In genomic region chr15:41908681-41909461, GRCh38 we compare ENCODE assay signal across 13 cellular contexts. TPM values are rescaled to one million over a fixed set of nuclear protein-coding genes. Genes with fewer than 3 reads are reported as not detected.
A peak's percentile ranks its signal among the peaks of the same experiment; 100 is the strongest.
DNase-seq lines count a peak whose midpoint lies in the region; ATAC-seq and TF ChIP-seq lines count a peak whose summit lies in the region.
"Had no signal": no experiment of that assay in that cellular context is flagged by ENCODE, and none has a peak within 500 bp of the region (broad histone marks: within the 10 kb centered on the region; RNA-seq: fewer than 3 reads in every experiment).

No MANE protein-coding gene starts in this region.

- H3K4me1 ChIP-seq in spleen, result peaks cover 0 to 25% (median 21%) of the 10 kb centered on the region in 6 donors

- H3K36me3 Mint-ChIP-seq in dendritic cell treated with granulocyte-macrophage colony-stimulating factor and Interleukin-4, amounts not matched to agents 40 ng/mL and 50 ng/mL, for 4 days (ENCODE audit: low read depth), result peaks cover 99% of the 10 kb centered on the region

- no peak for TF ChIP-seq POLR2A in spleen (IDR thresholded peaks at IDR 0.05)

- no peaks in the 10 kb centered on the region for H3K9me3 Mint-ChIP-seq in dendritic cell treated with granulocyte-macrophage colony-stimulating factor and Interleukin-4, amounts not matched to agents 40 ng/mL and 50 ng/mL, for 4 days

- H3K9me3 ChIP-seq in WERI-Rb-1 (ENCODE audit: severe bottlenecking) (no peaks in the 10 kb centered on the region), spleen (peaks cover 0 to 14% (median 7%) of the 10 kb centered on the region in 8 donors)

- peaks cover 92% of the 10 kb centered on the region for H3K4me1 Mint-ChIP-seq in dendritic cell treated with granulocyte-macrophage colony-stimulating factor and Interleukin-4, amounts not matched to agents 40 ng/mL and 50 ng/mL, for 4 days (ENCODE audit: low read depth)

- no peaks in the 10 kb centered on the region for H3K27me3 ChIP-seq in WERI-Rb-1 (ENCODE audit: insufficient read depth, low read depth, severe bottlenecking)
- no peaks in the 10 kb centered on the region for H3K27me3 ChIP-seq in spleen (replicated peaks in 1 of 7)

- no peak overlapping the region for H3K4me3 Mint-ChIP-seq in dendritic cell treated with granulocyte-macrophage colony-stimulating factor and Interleukin-4, amounts not matched to agents 40 ng/mL and 50 ng/mL, for 4 days

- TF ChIP-seq CTCF in WERI-Rb-1 (IDR thresholded peaks at IDR 0.05; ENCODE audit: low read depth, low read length) (peak; percentile 21; the same call in 1 of the 2 replicates), spleen (IDR thresholded peaks at IDR 0.05 in 8 of 11, conservative IDR thresholded peaks at IDR 0.05 in 3 of 11) (no peak)

- ATAC-seq in left ventricle myocardium superior (peak; percentile 35), HG03432 (IDR thresholded peaks at IDR 0.05; ENCODE audit: unreplicated experiment) (no peak)
- ATAC-seq: Panc1 had no signal

- H3K4me3 ChIP-seq in WERI-Rb-1 (ENCODE audit: low read depth, low read length) (no peak overlapping the region), spleen (no peak overlapping the region)

- H3K27ac Mint-ChIP-seq in dendritic cell treated with granulocyte-macrophage colony-stimulating factor and Interleukin-4, amounts not matched to agents 40 ng/mL and 50 ng/mL, for 4 days, result peak overlapping the region; percentile 89

- H3K27ac ChIP-seq in WERI-Rb-1, result peak overlapping the region; percentile 61
- H3K27ac ChIP-seq in spleen, result no peak overlapping the region
- H3K27ac ChIP-seq: KMS-11 had no signal

- H3K36me3 ChIP-seq in WERI-Rb-1 (no peaks in the 10 kb centered on the region; the same call in 1 of the 2 replicates), spleen (peaks cover 3 to 90% (median 31%) of the 10 kb centered on the region in 6 donors)

- 89 to 98% (median 92%) methylated on average over 12 to 18 of the region's 18 CpGs for WGBS in spleen, 5 donors

- H3K27me3 Mint-ChIP-seq in dendritic cell treated with granulocyte-macrophage colony-stimulating factor and Interleukin-4, amounts not matched to agents 40 ng/mL and 50 ng/mL, for 4 days, result no peaks in the 10 kb centered on the region

- peak; percentile 84 for DNase-seq in WERI-Rb-1
- peak; percentile 52 for DNase-seq in left ventricle myocardium superior
- peak; percentile 48 for DNase-seq in spleen
- DNase-seq in EL, result no peak
- no peak for DNase-seq in Ammon's horn (ENCODE audit: low spot score)
- DNase-seq: NCI-H1092, NCI-H1694, NCI-H82, SHP77 treated with DMSO at 0.1 percent for 48 hours had no signal

- intact Hi-C loops in dendritic cell treated with granulocyte-macrophage colony-stimulating factor and Interleukin-4, amounts not matched to agents 40 ng/mL and 50 ng/mL, for 4 days (cut with micrococcal nuclease), result loop anchor here (10.0 kb wide), 1 partner anchor 134 kb away; the partner anchor contains the start of gene MAPKBP1
- intact Hi-C loops in left ventricle myocardium superior (cut with micrococcal nuclease) (no loop called here), spleen (cut with DNase I; ENCODE audit: low total_unique reads) (loop anchor here (10.0 kb wide), 2 partner anchors 94 to 304 kb away; no protein-coding TSS in a partner anchor)

RNA-seq across cellular contexts. Expression of gene SPTBN5, which starts 15.0 kb away (rescaled TPM):
- total RNA-seq in left ventricle myocardium superior, result 3.6 TPM
- total RNA-seq in spleen, result 1 to 10 TPM in 2 of 7 donors, under 1 TPM in 5; 0.19 to 1.2 (median 0.67) TPM
- 1 to 10 TPM in 2 of 3 donors, under 1 TPM in 1; 0.41 to 2.0 (median 1.6) TPM for polyA plus RNA-seq in spleen

Comparison
In these comparisons a context has a peak if more than half of its experiments do, and no peak if none do; other contexts are left out.
1. DNase-seq: peak in WERI-Rb-1 (single experiment), left ventricle myocardium superior (single experiment) and spleen (single experiment); none in EL (single experiment) and Ammon's horn (single experiment).